In the genomic region with DNA sequence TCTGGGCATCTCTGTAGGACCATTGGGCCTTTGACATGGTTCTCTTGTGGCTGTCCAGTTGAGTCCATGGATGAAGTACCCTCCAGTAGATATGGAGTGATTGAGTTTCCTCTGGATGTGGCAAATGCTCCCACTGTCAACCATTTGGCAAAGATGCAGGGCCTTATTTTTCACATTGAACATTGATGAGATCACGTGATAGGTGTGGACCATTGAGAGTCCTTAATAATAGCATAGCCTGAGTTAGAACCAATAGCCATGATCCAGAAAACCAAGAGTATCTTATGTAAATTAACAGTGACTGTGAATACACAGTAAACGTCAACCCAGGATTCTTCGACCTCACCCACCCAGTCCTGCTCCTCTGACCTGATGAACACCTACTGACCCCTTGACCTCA, we compare ENCODE assay signal across 9 cellular contexts. TPM values are rescaled to one million over a fixed set of nuclear protein-coding genes. Genes with fewer than 3 reads are reported as not detected.
"Had no signal": no experiment of that assay in that cellular context is flagged by ENCODE, and none has a peak within 500 bp of the region (broad histone marks: within the 10 kb centered on the region; RNA-seq: fewer than 3 reads in every experiment).

No MANE protein-coding gene starts in this region.

- FAIRE-seq: H1, H54, HTR-8/SVneo had no signal

- H2AFZ ChIP-seq: GM23338 had no signal

- H3K4me2 ChIP-seq: GM23338 had no signal

- DNase-seq: H9, HCEC 1CT, Kasumi-1, KG1 had no signal

- H3K4me3 ChIP-seq: GM23338 had no signal

- ATAC-seq: GM23338 had no signal

RNA-seq across cellular contexts. Expression of a gene that starts 51.5 kb away (rescaled TPM):
- polyA plus RNA-seq: IgD-negative memory B cell had no signal
